ENCODE assay signal across 14 cellular contexts in genomic region chr19:728011-728410, GRCh38. TPM values are rescaled to one million over a fixed set of nuclear protein-coding genes. Genes with fewer than 3 reads are reported as not detected.
DNase-seq lines count a peak whose midpoint lies in the region; ATAC-seq and TF ChIP-seq lines count a peak whose summit lies in the region.
"Had no signal": no experiment of that assay in that cellular context is flagged by ENCODE, and none has a peak within 500 bp of the region (broad histone marks: within the 10 kb centered on the region; RNA-seq: fewer than 3 reads in every experiment).

No MANE protein-coding gene starts in this region.

- H3K4me1 ChIP-seq in breast epithelium (no peaks in the 10 kb centered on the region), prostate gland (replicated peaks) (no peaks in the 10 kb centered on the region)

- no peaks in the 10 kb centered on the region for H3K27me3 Mint-ChIP-seq in MCF 10A (ENCODE audit: insufficient read depth, unreplicated experiment)
- H3K27me3 Mint-ChIP-seq in osteocyte (ENCODE audit: unreplicated experiment), result no peaks in the 10 kb centered on the region
- H3K27me3 Mint-ChIP-seq in activated CD8-positive, alpha-beta T cell treated with anti-CD3 and anti-CD28 coated beads, Interleukin-2, amount 10 ng/mL, durations not matched to agents 7 days and 5 days (ENCODE audit: low read depth), result no peaks in the 10 kb centered on the region

- ATAC-seq in Right ventricle myocardium superior (ENCODE audit: poor library complexity), result peak; percentile 82
- no peak for ATAC-seq in activated CD8-positive, alpha-beta T cell treated with anti-CD3 and anti-CD28 coated beads, Interleukin-2, amount 10 ng/mL, durations not matched to agents 7 days and 5 days

- H3K36me3 ChIP-seq in breast epithelium (no peaks in the 10 kb centered on the region), prostate gland (no peaks in the 10 kb centered on the region)

- intact Hi-C loops in breast epithelium (cut with DNase I; ENCODE audit: low total_unique reads), result loop anchor here (5.0 kb wide), 1 partner anchor 66 kb away; the partner anchor contains the start of gene RNF126
- intact Hi-C loops in MCF 10A (cut with micrococcal nuclease), result no loop called here
- intact Hi-C loops in Right ventricle myocardium superior (cut with DNase I), result no loop called here
- intact Hi-C loops in prostate gland (cut with DNase I), result no loop called here

- H3K36me3 Mint-ChIP-seq in MCF 10A (ENCODE audit: insufficient read depth, unreplicated experiment), result no peaks in the 10 kb centered on the region
- H3K36me3 Mint-ChIP-seq in osteocyte (ENCODE audit: unreplicated experiment), result peaks cover 12% of the 10 kb centered on the region
- no peaks in the 10 kb centered on the region for H3K36me3 Mint-ChIP-seq in activated CD8-positive, alpha-beta T cell treated with anti-CD3 and anti-CD28 coated beads, Interleukin-2, amount 10 ng/mL, durations not matched to agents 7 days and 5 days (ENCODE audit: low read depth)

- no peak overlapping the region for H3K4me3 ChIP-seq in breast epithelium
- H3K4me3 ChIP-seq in prostate gland, result no peak overlapping the region

- no TSS peak for BruUV-seq in MCF 10A (replicated peaks; lab: Mats Ljungman, UMichigan)

- POLR2A ChIA-PET in MCF 10A (lab: Yijun Ruan, JAX), result interaction anchor here (0.5 kb wide), 1 partner anchor 20 kb away, joined by 4 read pairs; no protein-coding TSS in a partner anchor
- POLR2A ChIA-PET in activated CD8-positive, alpha-beta T cell treated with anti-CD3 and anti-CD28 coated beads, Interleukin-2, amount 10 ng/mL, durations not matched to agents 7 days and 5 days (lab: Charles Lee), result no interaction called here

- CTCF ChIA-PET in MCF 10A (lab: Yijun Ruan, JAX), result interaction anchor here (0.7 kb wide), 1 partner anchor 115 kb away, joined by 3 read pairs; no protein-coding TSS in a partner anchor
- CTCF ChIA-PET in activated CD8-positive, alpha-beta T cell treated with anti-CD3 and anti-CD28 coated beads, Interleukin-2, amount 10 ng/mL, durations not matched to agents 7 days and 5 days (lab: Charles Lee), result no interaction called here

- H3K27ac ChIP-seq in breast epithelium, result peak overlapping the region; percentile 29 to 91
- H3K27ac ChIP-seq in prostate gland, result peak overlapping the region in 1 of 2 donors; percentile 38

- H3K4me1 Mint-ChIP-seq in MCF 10A (ENCODE audit: insufficient read depth, unreplicated experiment) (no peaks in the 10 kb centered on the region), osteocyte (ENCODE audit: unreplicated experiment) (peaks cover 19% of the 10 kb centered on the region)
- peaks cover 7% of the 10 kb centered on the region for H3K4me1 Mint-ChIP-seq in activated CD8-positive, alpha-beta T cell treated with anti-CD3 and anti-CD28 coated beads, Interleukin-2, amount 10 ng/mL, durations not matched to agents 7 days and 5 days (ENCODE audit: low read depth)

- H3K9me3 Mint-ChIP-seq in MCF 10A (ENCODE audit: unreplicated experiment), result no peaks in the 10 kb centered on the region
- no peaks in the 10 kb centered on the region for H3K9me3 Mint-ChIP-seq in osteocyte (ENCODE audit: unreplicated experiment)
- H3K9me3 Mint-ChIP-seq in activated CD8-positive, alpha-beta T cell treated with anti-CD3 and anti-CD28 coated beads, Interleukin-2, amount 10 ng/mL, durations not matched to agents 7 days and 5 days (ENCODE audit: insufficient read depth), result no peaks in the 10 kb centered on the region

- WGBS in prostate gland, result 70% methylated on average over 26 of the region's 26 CpGs

- no peak overlapping the region for H3K27ac Mint-ChIP-seq in MCF 10A (ENCODE audit: low read depth, unreplicated experiment)
- peak overlapping the region; percentile 56 for H3K27ac Mint-ChIP-seq in osteocyte (ENCODE audit: unreplicated experiment)
- no peak overlapping the region for H3K27ac Mint-ChIP-seq in activated CD8-positive, alpha-beta T cell treated with anti-CD3 and anti-CD28 coated beads, Interleukin-2, amount 10 ng/mL, durations not matched to agents 7 days and 5 days

- DNase-seq in breast epithelium (ENCODE audit: low spot score in 2 of 2) (no peak), MCF 10A (ENCODE audit: unreplicated experiment) (no peak), Right ventricle myocardium superior (peak; percentile 88), osteocyte (ENCODE audit: extremely low spot score, unreplicated experiment) (no peak), prostate gland (ENCODE audit: low spot score) (no peak), NCI-H774 (lab: John Stamatoyannopoulos, UW) (no peak)
- DNase-seq in activated CD8-positive, alpha-beta T cell treated with anti-CD3 and anti-CD28 coated beads, Interleukin-2, amount 10 ng/mL, durations not matched to agents 7 days and 5 days, result no peak
- DNase-seq in stimulated activated CD4-positive, alpha-beta T cell treated with anti-CD3 and anti-CD28 coated beads, Interleukin-1b, Interleukin-23, amount 100 ng/mL, for 48 hours, result no peak
- DNase-seq: activated naive CD4-positive, alpha-beta T cell treated with anti-CD3 and anti-CD28 coated beads, Interleukin-2, amount 50 U/mL, for 16 hours; cerebellar nuclear complex; NCI-H2081 had no signal

- H3K9me3 ChIP-seq in breast epithelium, result no peaks in the 10 kb centered on the region
- no peaks in the 10 kb centered on the region for H3K9me3 ChIP-seq in prostate gland

- TF ChIP-seq CTCF in breast epithelium (IDR thresholded peaks at IDR 0.05), result no peak
- TF ChIP-seq CTCF in MCF 10A (IDR thresholded peaks at IDR 0.05; ENCODE audit: unreplicated experiment), result no peak
- no peak for TF ChIP-seq CTCF in osteocyte (IDR thresholded peaks at IDR 0.05)
- no peak for TF ChIP-seq CTCF in prostate gland (IDR thresholded peaks at IDR 0.05)

- no peak overlapping the region for H3K4me3 Mint-ChIP-seq in MCF 10A (ENCODE audit: unreplicated experiment)
- H3K4me3 Mint-ChIP-seq in osteocyte (ENCODE audit: unreplicated experiment), result no peak overlapping the region
- no peak overlapping the region for H3K4me3 Mint-ChIP-seq in activated CD8-positive, alpha-beta T cell treated with anti-CD3 and anti-CD28 coated beads, Interleukin-2, amount 10 ng/mL, durations not matched to agents 7 days and 5 days

- H3K27me3 ChIP-seq in breast epithelium (no peaks in the 10 kb centered on the region), prostate gland (replicated peaks; ENCODE audit: insufficient read depth) (no peaks in the 10 kb centered on the region)

- TF ChIP-seq POLR2A in breast epithelium (IDR thresholded peaks at IDR 0.05) (no peak), prostate gland (IDR thresholded peaks at IDR 0.05) (no peak)

RNA-seq across cellular contexts. Expression of gene PALM, which starts 19.3 kb away (rescaled TPM):
- total RNA-seq in breast epithelium, result 10 to 100 TPM; 16.1 to 61.0 (median 35.1) TPM
- 0.44 TPM in 1 of 2 replicates, not detected in the other for total RNA-seq in MCF 10A (2022)
- total RNA-seq in Right ventricle myocardium superior, result 32.9 TPM
- total RNA-seq in osteocyte, result 236 and 251 TPM in 2 replicates
- total RNA-seq in prostate gland, result 10 to 100 TPM; 40.9 to 58.7 TPM
- not detected for total RNA-seq in activated CD8-positive, alpha-beta T cell treated with anti-CD3 and anti-CD28 coated beads, Interleukin-2, amount 10 ng/mL, durations not matched to agents 7 days and 5 days

RNA-seq across cellular contexts. Expression of gene MISP, which starts 22.9 kb away (rescaled TPM):
- total RNA-seq in breast epithelium (1 to 10 TPM in 2 of 3 donors, under 1 TPM in 1; 0.16 to 3.6 (median 2.5) TPM), MCF 10A (2022) (33.7 and 35.0 TPM in 2 replicates), Right ventricle myocardium superior (not detected), osteocyte (1.1 and 1.3 TPM in 2 replicates), prostate gland (1 to 10 TPM; 7.3 to 9.3 TPM)
- not detected for total RNA-seq in activated CD8-positive, alpha-beta T cell treated with anti-CD3 and anti-CD28 coated beads, Interleukin-2, amount 10 ng/mL, durations not matched to agents 7 days and 5 days
- total RNA-seq: SK-MEL-5 had no signal

RNA-seq across cellular contexts. Expression of gene PRSS57, which starts 32.8 kb away (rescaled TPM):
- not detected for total RNA-seq in breast epithelium
- total RNA-seq in MCF 10A (2022), result not detected in 2 replicates
- total RNA-seq in Right ventricle myocardium superior, result not detected
- not detected in 2 replicates for total RNA-seq in osteocyte
- total RNA-seq in prostate gland, result 1 to 10 TPM in 1 of 2 donors, not detected in 1; 1.7 TPM
- total RNA-seq in activated CD8-positive, alpha-beta T cell treated with anti-CD3 and anti-CD28 coated beads, Interleukin-2, amount 10 ng/mL, durations not matched to agents 7 days and 5 days, result not detected
- total RNA-seq: myocyte, renal cortical epithelial cell, SK-MEL-5 had no signal

RNA-seq across cellular contexts. Expression of gene FSTL3, which starts 51.8 kb away (rescaled TPM):
- total RNA-seq in breast epithelium (100 to 1,000 TPM in 2 of 3 donors, 10 to 100 TPM in 1; 37.8 to 198 (median 111) TPM), MCF 10A (2022) (172 and 183 TPM in 2 replicates), Right ventricle myocardium superior (27.4 TPM), osteocyte (109 and 111 TPM in 2 replicates), prostate gland (100 to 1,000 TPM in 1 of 2 donors, 10 to 100 TPM in 1; 69.3 to 241 TPM)
- 1 to 10 TPM; 2.2 to 3.0 TPM for total RNA-seq in activated CD8-positive, alpha-beta T cell treated with anti-CD3 and anti-CD28 coated beads, Interleukin-2, amount 10 ng/mL, durations not matched to agents 7 days and 5 days

Comparison
In these comparisons a context has a peak if more than half of its experiments do, and no peak if none do; other contexts are left out.
1. RNA of gene PALM, which starts 19.3 kb away (total RNA-seq): 236 to 251 TPM in osteocyte, 40.9 to 58.7 TPM in prostate gland, 16.1 to 61.0 TPM in breast epithelium and 32.9 TPM in Right ventricle myocardium superior (single experiment); 0.44 TPM in MCF 10A and not detected in activated CD8-positive, alpha-beta T cell treated with anti-CD3 and anti-CD28 coated beads, Interleukin-2, amount 10 ng/mL, durations not matched to agents 7 days and 5 days; every median in the first group is over 10 times any median in the second.